ENCODE assay signal across 30 cellular contexts in genomic region chr1:70847013-70847412, GRCh38.
"Had no signal": no experiment of that assay in that cellular context is flagged by ENCODE, and none has a peak within 500 bp of the region (broad histone marks: within the 10 kb centered on the region; RNA-seq: fewer than 3 reads in every experiment).

No MANE protein-coding gene starts in this region.

- H3K9me3 ChIP-seq: esophagus squamous epithelium, heart right ventricle, ovary had no signal

- H3K36me3 Mint-ChIP-seq: activated naive CD4-positive, alpha-beta T cell treated with anti-CD3 and anti-CD28 coated beads, Interleukin-2, amount 50 U/mL, for 24 hours; stimulated activated effector memory CD8-positive, alpha-beta T cell treated with anti-CD3 and anti-CD28 coated beads, Interleukin-12 subunit alpha, Interleukin-12 subunit beta, amount 100 ng/mL, for 72 hours; type B pancreatic cell had no signal

- H3K27me3 ChIP-seq: breast epithelium, esophagus squamous epithelium, heart right ventricle, left lung, ovary, uterus had no signal

- H3K4me1 Mint-ChIP-seq: activated CD4-positive, alpha-beta memory T cell treated with anti-CD3 and anti-CD28 coated beads, Interleukin-2, amount 10 ng/mL, durations not matched to agents 7 days and 5 days; activated CD4-positive, alpha-beta T cell treated with anti-CD3 and anti-CD28 coated beads, Interleukin-2, amount 10 ng/mL, durations not matched to agents 7 days and 5 days; activated naive CD4-positive, alpha-beta T cell treated with anti-CD3 and anti-CD28 coated beads, Interleukin-2, amount 50 U/mL, for 24 hours; activated naive CD8-positive, alpha-beta T cell treated with anti-CD3 and anti-CD28 coated beads, Interleukin-2, amount 50 U/mL, for 24 hours; activated T-helper 17 cell treated with anti-CD3 and anti-CD28 coated beads, Interleukin-2, amount 50 U/mL, for 72 hours; nephron progenitor cell; stimulated activated effector memory CD8-positive, alpha-beta T cell treated with anti-CD3 and anti-CD28 coated beads, Interleukin-12 subunit alpha, Interleukin-12 subunit beta, amount 100 ng/mL, for 72 hours; stimulated activated naive CD8-positive, alpha-beta T cell treated with anti-CD3 and anti-CD28 coated beads, Interleukin-15, amount 100 ng/mL, for 72 hours had no signal

- H3K27me3 Mint-ChIP-seq: activated CD4-positive, alpha-beta memory T cell treated with anti-CD3 and anti-CD28 coated beads, Interleukin-2, amount 10 ng/mL, durations not matched to agents 7 days and 5 days; activated CD4-positive, alpha-beta T cell treated with anti-CD3 and anti-CD28 coated beads, Interleukin-2, amount 10 ng/mL, durations not matched to agents 7 days and 5 days; activated naive CD8-positive, alpha-beta T cell treated with anti-CD3 and anti-CD28 coated beads, Interleukin-2, amount 50 U/mL, for 24 hours; activated T-helper 17 cell treated with anti-CD3 and anti-CD28 coated beads, Interleukin-2, amount 50 U/mL, for 72 hours; progenitor cell of endocrine pancreas; stimulated activated naive CD8-positive, alpha-beta T cell treated with anti-CD3 and anti-CD28 coated beads, Interleukin-15, amount 100 ng/mL, for 72 hours had no signal

- H3K36me3 ChIP-seq: breast epithelium, esophagus squamous epithelium, heart right ventricle, left lung, ovary had no signal

- DNase-seq: activated CD4-positive, alpha-beta memory T cell treated with anti-CD3 and anti-CD28 coated beads, Interleukin-2, amount 10 ng/mL, durations not matched to agents 7 days and 5 days; activated CD4-positive, alpha-beta T cell treated with anti-CD3 and anti-CD28 coated beads for 1 hour; activated CD4-positive, alpha-beta T cell treated with anti-CD3 and anti-CD28 coated beads, Interleukin-2, amount 10 ng/mL, durations not matched to agents 7 days and 5 days; activated CD8-positive, alpha-beta memory T cell treated with anti-CD3 and anti-CD28 coated beads, Interleukin-2, amount 50 U/mL, for 48 hours; activated naive CD8-positive, alpha-beta T cell treated with anti-CD3 and anti-CD28 coated beads, Interleukin-2, amount 50 U/mL, for 24 hours; activated T-cell treated with anti-CD3 and anti-CD28 coated beads, Interleukin-2, amount 50 U/mL, for 4 hours; amygdala; dermis blood vessel endothelial cell; effector CD4-positive, alpha-beta T cell; esophagus squamous epithelium; foreskin melanocyte; heart right ventricle; nephron progenitor cell; ovary; retina; small intestine; stimulated activated CD4-positive, alpha-beta T cell treated with anti-CD3 and anti-CD28 coated beads, Interleukin-4, amount 100 ng/mL, for 24 hours; stimulated activated naive CD8-positive, alpha-beta T cell treated with anti-CD3 and anti-CD28 coated beads, Interleukin-15, amount 100 ng/mL, for 72 hours; substantia nigra; T-helper 2 cell; uterus had no signal

- H3K9me3 Mint-ChIP-seq: activated CD4-positive, alpha-beta memory T cell treated with anti-CD3 and anti-CD28 coated beads, Interleukin-2, amount 10 ng/mL, durations not matched to agents 7 days and 5 days; activated T-cell treated with anti-CD3 and anti-CD28 coated beads, Interleukin-2, amount 50 U/mL, for 4 hours; nephron progenitor cell; type B pancreatic cell had no signal

- H3K27ac ChIP-seq: breast epithelium, epithelial cell of prostate, esophagus squamous epithelium, heart right ventricle, left lung, ovary, uterus had no signal

- H3K4me3 ChIP-seq: breast epithelium, esophagus squamous epithelium, heart right ventricle, left lung, ovary, uterus had no signal

- H3K27ac Mint-ChIP-seq: activated CD4-positive, alpha-beta memory T cell treated with anti-CD3 and anti-CD28 coated beads, Interleukin-2, amount 10 ng/mL, durations not matched to agents 7 days and 5 days; activated CD4-positive, alpha-beta T cell treated with anti-CD3 and anti-CD28 coated beads, Interleukin-2, amount 10 ng/mL, durations not matched to agents 7 days and 5 days; activated naive CD4-positive, alpha-beta T cell treated with anti-CD3 and anti-CD28 coated beads, Interleukin-2, amount 50 U/mL, for 24 hours; activated naive CD8-positive, alpha-beta T cell treated with anti-CD3 and anti-CD28 coated beads, Interleukin-2, amount 50 U/mL, for 24 hours; activated T-helper 17 cell treated with anti-CD3 and anti-CD28 coated beads, Interleukin-2, amount 50 U/mL, for 72 hours; nephron progenitor cell; progenitor cell of endocrine pancreas; stimulated activated effector memory CD8-positive, alpha-beta T cell treated with anti-CD3 and anti-CD28 coated beads, Interleukin-12 subunit alpha, Interleukin-12 subunit beta, amount 100 ng/mL, for 72 hours; stimulated activated naive CD8-positive, alpha-beta T cell treated with anti-CD3 and anti-CD28 coated beads, Interleukin-15, amount 100 ng/mL, for 72 hours; type B pancreatic cell had no signal

- H3K4me3 Mint-ChIP-seq: activated CD4-positive, alpha-beta memory T cell treated with anti-CD3 and anti-CD28 coated beads, Interleukin-2, amount 10 ng/mL, durations not matched to agents 7 days and 5 days; activated CD4-positive, alpha-beta T cell treated with anti-CD3 and anti-CD28 coated beads, Interleukin-2, amount 10 ng/mL, durations not matched to agents 7 days and 5 days; activated naive CD4-positive, alpha-beta T cell treated with anti-CD3 and anti-CD28 coated beads, Interleukin-2, amount 50 U/mL, for 24 hours; activated naive CD8-positive, alpha-beta T cell treated with anti-CD3 and anti-CD28 coated beads, Interleukin-2, amount 50 U/mL, for 24 hours; activated T-cell treated with anti-CD3 and anti-CD28 coated beads, Interleukin-2, amount 50 U/mL, for 4 hours; activated T-helper 17 cell treated with anti-CD3 and anti-CD28 coated beads, Interleukin-2, amount 50 U/mL, for 72 hours; nephron progenitor cell; stimulated activated effector memory CD8-positive, alpha-beta T cell treated with anti-CD3 and anti-CD28 coated beads, Interleukin-12 subunit alpha, Interleukin-12 subunit beta, amount 100 ng/mL, for 72 hours; stimulated activated naive CD8-positive, alpha-beta T cell treated with anti-CD3 and anti-CD28 coated beads, Interleukin-15, amount 100 ng/mL, for 72 hours; type B pancreatic cell had no signal

- ATAC-seq: activated naive CD8-positive, alpha-beta T cell treated with anti-CD3 and anti-CD28 coated beads, Interleukin-2, amount 50 U/mL, for 24 hours; activated T-cell treated with anti-CD3 and anti-CD28 coated beads, Interleukin-2, amount 50 U/mL, for 4 hours; activated T-helper 17 cell treated with anti-CD3 and anti-CD28 coated beads, Interleukin-2, amount 50 U/mL, for 72 hours; left lung; sciatic nerve; stimulated activated effector memory CD8-positive, alpha-beta T cell treated with anti-CD3 and anti-CD28 coated beads, Interleukin-12 subunit alpha, Interleukin-12 subunit beta, amount 100 ng/mL, for 72 hours; stimulated activated naive CD8-positive, alpha-beta T cell treated with anti-CD3 and anti-CD28 coated beads, Interleukin-15, amount 100 ng/mL, for 72 hours had no signal

- H3K4me1 ChIP-seq: breast epithelium, esophagus squamous epithelium, heart right ventricle, left lung had no signal
